20 cellular contexts compared by ENCODE assay signal in the genomic region with DNA sequence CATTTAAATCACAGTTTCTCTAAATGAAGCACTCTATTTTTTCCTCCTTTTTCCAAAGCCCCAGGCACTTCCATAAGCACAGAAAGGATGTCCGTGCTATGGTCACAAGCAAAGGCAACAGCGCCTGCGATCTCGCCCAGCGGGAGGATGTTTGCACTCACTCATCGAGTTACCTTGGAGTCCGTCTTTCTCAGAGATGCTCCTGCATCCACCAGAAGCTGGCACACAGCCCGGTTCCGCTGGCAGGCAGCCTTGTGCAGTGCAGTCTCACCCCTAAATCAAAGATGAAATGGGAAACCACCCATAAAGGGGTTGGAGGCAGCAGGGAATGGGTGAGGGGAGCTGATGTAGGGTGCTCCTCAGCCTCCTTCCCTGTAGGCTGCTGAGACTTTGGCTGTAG. TPM values are rescaled to one million over a fixed set of nuclear protein-coding genes. Genes with fewer than 3 reads are reported as not detected.
DNase-seq lines count a peak whose midpoint lies in the region; ATAC-seq and TF ChIP-seq lines count a peak whose summit lies in the region.
"Had no signal": no experiment of that assay in that cellular context is flagged by ENCODE, and none has a peak within 500 bp of the region (broad histone marks: within the 10 kb centered on the region; RNA-seq: fewer than 3 reads in every experiment).

No MANE protein-coding gene starts in this region.

- H3K27ac ChIP-seq in SK-N-SH (ENCODE audit: low read depth in 2 of 2, low read length in 1 of 2): no peak overlapping the region
- no peak overlapping the region for H3K27ac ChIP-seq in esophagus muscularis mucosa (replicated peaks in 1 of 4)
- H3K27ac ChIP-seq: A549, adrenal gland, thyroid gland had no signal

- ATAC-seq in SK-N-SH treated with all-trans-retinoic acid at 6 μM for 48 hours: no peak
- no peak for ATAC-seq in GM21367 (IDR thresholded peaks at IDR 0.05; ENCODE audit: unreplicated experiment)
- ATAC-seq in HG03457 (IDR thresholded peaks at IDR 0.05; ENCODE audit: unreplicated experiment): no peak
- no peak for ATAC-seq in HG03175 (IDR thresholded peaks at IDR 0.05; ENCODE audit: unreplicated experiment)
- ATAC-seq: A549, T-cell had no signal

- H2AFZ ChIP-seq in SK-N-SH (ENCODE audit: low read depth): no peak overlapping the region

- H3K27me3 ChIP-seq in SK-N-SH (ENCODE audit: insufficient read depth) (no peaks in the 10 kb centered on the region), esophagus muscularis mucosa (no peaks in the 10 kb centered on the region)
- H3K27me3 ChIP-seq: adrenal gland, thyroid gland had no signal

- TF ChIP-seq CTCF in SK-N-SH (IDR thresholded peaks at IDR 0.05) (no peak), esophagus muscularis mucosa (IDR thresholded peaks at IDR 0.05) (no peak)

- no peak overlapping the region for H3K4me2 ChIP-seq in SK-N-SH
- H3K4me2 ChIP-seq: A549 had no signal

- no peak for TF ChIP-seq RAD21 in SK-N-SH (IDR thresholded peaks at IDR 0.05; ENCODE audit: low read length)

- TF ChIP-seq EP300 in SK-N-SH (IDR thresholded peaks at IDR 0.05; ENCODE audit: borderline replicate concordance in 1 of 2, low read depth in 1 of 2, low read length in 1 of 2) (no peak), esophagus muscularis mucosa (IDR thresholded peaks at IDR 0.05) (no peak)

- no peaks in the 10 kb centered on the region for H3K79me2 ChIP-seq in SK-N-SH (ENCODE audit: insufficient read depth)

- no peaks in the 10 kb centered on the region for H3F3A ChIP-seq in SK-N-SH (replicated peaks; ENCODE audit: insufficient read depth)

- H3K36me3 ChIP-seq in SK-N-SH (replicated peaks in 1 of 2; ENCODE audit: control insufficient read depth in 1 of 2, insufficient read depth in 2 of 2, low read length in 1 of 2): peaks cover 3 to 5% of the 10 kb centered on the region in 2 experiments
- no peaks in the 10 kb centered on the region for H3K36me3 ChIP-seq in esophagus muscularis mucosa
- H3K36me3 ChIP-seq: adrenal gland had no signal

- WGBS in SK-N-SH (ENCODE audit: low lambda C conversion rate): 76% methylated on average over 9 of the region's 9 CpGs
- 67% methylated on average over 9 of the region's 9 CpGs for WGBS in esophagus muscularis mucosa

- no peaks in the 10 kb centered on the region for H4K20me1 ChIP-seq in SK-N-SH (ENCODE audit: insufficient read depth)

- peaks cover 0 to 7% of the 10 kb centered on the region in 2 experiments; a peak in 1 of 4 replicates for H3K4me1 ChIP-seq in SK-N-SH (ENCODE audit: control insufficient read depth in 1 of 2, insufficient read depth in 2 of 2, low read depth in 1 of 2, low read length in 1 of 2)
- no peaks in the 10 kb centered on the region for H3K4me1 ChIP-seq in esophagus muscularis mucosa
- H3K4me1 ChIP-seq: A549, adrenal gland had no signal

- no peaks in the 10 kb centered on the region for H3K9me2 ChIP-seq in SK-N-SH

- H3K4me3 ChIP-seq in SK-N-SH (ENCODE audit: low read depth in 2 of 2, low read length in 1 of 2): no peak overlapping the region
- H3K4me3 ChIP-seq in esophagus muscularis mucosa: no peak overlapping the region
- H3K4me3 ChIP-seq: A549, adrenal gland, lung, thyroid gland had no signal

- no peaks in the 10 kb centered on the region for H3K9me3 ChIP-seq in SK-N-SH
- no peaks in the 10 kb centered on the region for H3K9me3 ChIP-seq in esophagus muscularis mucosa
- H3K9me3 ChIP-seq: A549, adrenal gland, thyroid gland had no signal

- intact Hi-C loops in esophagus muscularis mucosa (cut with DNase I): no loop called here

- POLR2A ChIA-PET in SK-N-SH (lab: Yijun Ruan, JAX): no interaction called here

- no peak for TF ChIP-seq POLR2A in esophagus muscularis mucosa (IDR thresholded peaks at IDR 0.05; ENCODE audit: low read depth)

- DNase-seq in SK-N-SH: no peak
- peak; percentile 94 for DNase-seq in NCI-H69 (lab: John Stamatoyannopoulos, UW)
- peak; percentile 10 to 28 for DNase-seq in hippocampal formation (lab: John Stamatoyannopoulos, UW)
- no peak for DNase-seq in esophagus muscularis mucosa (ENCODE audit: extremely low spot score)
- DNase-seq: activated CD4-positive, alpha-beta T cell treated with anti-CD3 and anti-CD28 coated beads, Interleukin-2, amount 10 ng/mL, durations not matched to agents 7 days and 5 days; activated gamma-delta T cell; central memory CD4-positive, alpha-beta T cell; effector memory CD4-positive, alpha-beta T cell; naive B cell; NCI-H2227 treated with DMSO at 0.1 percent for 48 hours; T-cell; thyroid gland had no signal

- CTCF ChIA-PET in SK-N-SH (lab: Yijun Ruan, JAX): interaction anchor here (1.9 kb wide), 1 partner anchor 226 kb away, joined by 5 read pairs; no protein-coding TSS in a partner anchor

- no peak overlapping the region for H3K9ac ChIP-seq in SK-N-SH

TF ChIP-seq in SK-N-SH, 30 proteins besides CTCF, POLR2A, EP300 and RAD21:
- TF ChIP-seq NFIC (IDR thresholded peaks at IDR 0.05; ENCODE audit: borderline replicate concordance) (peak; percentile 15; the same call in 1 of the 2 replicates), RCOR1 (IDR thresholded peaks at IDR 0.05; ENCODE audit: low read length) (no peak), TAF1 (IDR thresholded peaks at IDR 0.05; ENCODE audit: borderline replicate concordance, low read depth, low read length) (no peak), FOXM1 (IDR thresholded peaks at IDR 0.05; ENCODE audit: low read depth) (no peak)

TF ChIP-seq in SK-N-SH treated with all-trans-retinoic acid at 6 μM for 48 hours, 23 proteins besides CTCF, POLR2A, EP300 and RAD21:
- TF ChIP-seq, protein P1, sequence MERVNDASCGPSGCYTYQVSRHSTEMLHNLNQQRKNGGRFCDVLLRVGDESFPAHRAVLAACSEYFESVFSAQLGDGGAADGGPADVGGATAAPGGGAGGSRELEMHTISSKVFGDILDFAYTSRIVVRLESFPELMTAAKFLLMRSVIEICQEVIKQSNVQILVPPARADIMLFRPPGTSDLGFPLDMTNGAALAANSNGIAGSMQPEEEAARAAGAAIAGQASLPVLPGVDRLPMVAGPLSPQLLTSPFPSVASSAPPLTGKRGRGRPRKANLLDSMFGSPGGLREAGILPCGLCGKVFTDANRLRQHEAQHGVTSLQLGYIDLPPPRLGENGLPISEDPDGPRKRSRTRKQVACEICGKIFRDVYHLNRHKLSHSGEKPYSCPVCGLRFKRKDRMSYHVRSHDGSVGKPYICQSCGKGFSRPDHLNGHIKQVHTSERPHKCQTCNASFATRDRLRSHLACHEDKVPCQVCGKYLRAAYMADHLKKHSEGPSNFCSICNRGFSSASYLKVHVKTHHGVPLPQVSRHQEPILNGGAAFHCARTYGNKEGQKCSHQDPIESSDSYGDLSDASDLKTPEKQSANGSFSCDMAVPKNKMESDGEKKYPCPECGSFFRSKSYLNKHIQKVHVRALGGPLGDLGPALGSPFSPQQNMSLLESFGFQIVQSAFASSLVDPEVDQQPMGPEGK (CRISPR knock-in tag; IDR thresholded peaks at IDR 0.05; ENCODE audit: borderline replicate concordance): no peak
- TF ChIP-seq ARNTL (CRISPR knock-in tag; IDR thresholded peaks at IDR 0.05; ENCODE audit: borderline replicate concordance, low read depth) (no peak), ZNF70 (CRISPR knock-in tag; IDR thresholded peaks at IDR 0.05) (no peak), ZNF8 (CRISPR knock-in tag; IDR thresholded peaks at IDR 0.05) (no peak), ISL1 (CRISPR knock-in tag; IDR thresholded peaks at IDR 0.05) (no peak), OSR1 (CRISPR knock-in tag; IDR thresholded peaks at IDR 0.05) (no peak), TOX (CRISPR knock-in tag; IDR thresholded peaks at IDR 0.05; ENCODE audit: borderline replicate concordance) (no peak), TCF4 (CRISPR knock-in tag; IDR thresholded peaks at IDR 0.05; ENCODE audit: borderline replicate concordance) (no peak), SNAI2 (CRISPR knock-in tag; IDR thresholded peaks at IDR 0.05) (no peak), GLIS3 (CRISPR knock-in tag; IDR thresholded peaks at IDR 0.05) (no peak), CSDC2 (CRISPR knock-in tag; IDR thresholded peaks at IDR 0.05) (no peak), ZNF565 (CRISPR knock-in tag; conservative IDR thresholded peaks at IDR 0.05; ENCODE audit: low read depth) (no peak), ZFP30 (CRISPR knock-in tag; IDR thresholded peaks at IDR 0.05) (no peak), ESRRG (CRISPR knock-in tag; IDR thresholded peaks at IDR 0.05) (no peak), CREB5 (CRISPR knock-in tag; IDR thresholded peaks at IDR 0.05; ENCODE audit: low read depth) (no peak), PPARA (CRISPR knock-in tag; IDR thresholded peaks at IDR 0.05; ENCODE audit: borderline replicate concordance) (no peak)
TF ChIP-seq in SK-N-SH treated with all-trans-retinoic acid at 6 μM for 48 hours: peak in this region for 0.

RNA-seq across cellular contexts. Expression of gene PTN, which starts 51.9 kb away (rescaled TPM):
- 19.8 and 23.7 TPM in 2 replicates for polyA plus RNA-seq in SK-N-SH (2012; rRNA removed)
- polyA plus RNA-seq in SK-N-SH (2012; cell fraction: cytosol; rRNA removed): 26.3 and 27.4 TPM in 2 replicates
- polyA plus RNA-seq in SK-N-SH (2012; cell fraction: nucleus; rRNA removed): 8.6 and 10.9 TPM in 2 replicates
- 1 to 10 TPM; 5.4 to 9.2 (median 7.1) TPM for total RNA-seq in esophagus muscularis mucosa
- total RNA-seq: activated CD4-positive, alpha-beta T cell treated with anti-CD3 and anti-CD28 coated beads, Interleukin-2, amount 10 ng/mL, durations not matched to agents 7 days and 5 days had no signal
- polyA plus RNA-seq: A549, CD14-positive monocyte had no signal

Comparison
In these comparisons a context has a peak if more than half of its experiments do, and no peak if none do; other contexts are left out.
1. DNase-seq: peak in NCI-H69 (single experiment) and hippocampal formation (2 of 2); none in SK-N-SH (single experiment) and esophagus muscularis mucosa (single experiment).